8 cellular contexts compared by ENCODE assay signal in genomic region chr1:207848234-207848633, GRCh38.
DNase-seq lines count a peak whose midpoint lies in the region; ATAC-seq and TF ChIP-seq lines count a peak whose summit lies in the region.

No MANE protein-coding gene starts in this region.

- no peaks in the 10 kb centered on the region for H3K9me3 Mint-ChIP-seq in CD14-positive monocyte
- H3K9me3 Mint-ChIP-seq in naive thymus-derived CD4-positive, alpha-beta T cell = no peaks in the 10 kb centered on the region

- ATAC-seq in RWPE2 (ENCODE audit: low read depth) (peak; percentile 97), HG02840 (IDR thresholded peaks at IDR 0.05; ENCODE audit: low FRiP score, unreplicated experiment) (no peak)
- ATAC-seq in naive thymus-derived CD4-positive, alpha-beta T cell = peak; percentile 86

- no peaks in the 10 kb centered on the region for H4K20me1 ChIP-seq in GM23248 (ENCODE audit: insufficient read depth)

- peak overlapping the region; percentile 89 to 98 (median 96) for H3K27ac Mint-ChIP-seq in CD14-positive monocyte
- H3K27ac Mint-ChIP-seq in naive thymus-derived CD4-positive, alpha-beta T cell = peak overlapping the region in 8 of 9 donors; percentile 5 to 88 (median 66)

- POLR2A ChIA-PET in naive thymus-derived CD4-positive, alpha-beta T cell (lab: Charles Lee) = interaction anchor here (1.6 to 2.6 kb wide), 2 partner anchors 20 to 25 kb away, joined by 3 to 9 read pairs; no protein-coding TSS in a partner anchor

- H3F3A ChIP-seq in GM23248 (ENCODE audit: insufficient read depth) = peaks cover 6% of the 10 kb centered on the region; the same call in 1 of the 2 replicates

- peak overlapping the region; percentile 10 to 88 for H3K4me3 Mint-ChIP-seq in CD14-positive monocyte
- peak overlapping the region; percentile 39 to 84 (median 62) for H3K4me3 Mint-ChIP-seq in naive thymus-derived CD4-positive, alpha-beta T cell

- 43 to 52% methylated on average over 5 of the region's 5 CpGs for WGBS in GM23248 (ENCODE audit: low coverage in 1 of 2, low lambda C conversion rate in 2 of 2, missing lambda C conversion rate in 2 of 2), 2 experiments

- H3K4me2 ChIP-seq in GM23248 (ENCODE audit: unreplicated experiment) = no peak overlapping the region

- H3K27me3 Mint-ChIP-seq in CD14-positive monocyte (ENCODE audit: low read depth in 3 of 3) = no peaks in the 10 kb centered on the region
- no peaks in the 10 kb centered on the region for H3K27me3 Mint-ChIP-seq in naive thymus-derived CD4-positive, alpha-beta T cell

- in situ Hi-C loops in GM23248 (cut with MboI) = no loop called here

- TF ChIP-seq CTCF in CD14-positive monocyte (IDR thresholded peaks at IDR 0.05) (no peak), RWPE2 (IDR thresholded peaks at IDR 0.05; ENCODE audit: poor library complexity, severe bottlenecking) (no peak)

- peaks cover 25% of the 10 kb centered on the region for H3K79me2 ChIP-seq in GM23248 (ENCODE audit: insufficient read depth)

- H3K27me3 ChIP-seq in GM23248 (replicated peaks; ENCODE audit: insufficient read depth) (no peaks in the 10 kb centered on the region), RWPE2 (ENCODE audit: insufficient read depth, poor library complexity, severe bottlenecking) (no peaks in the 10 kb centered on the region)
- H3K27me3 ChIP-seq in naive thymus-derived CD4-positive, alpha-beta T cell (ENCODE audit: control insufficient read depth in 2 of 2, insufficient read depth in 2 of 2, low read length in 2 of 2) = no peaks in the 10 kb centered on the region

- no peaks in the 10 kb centered on the region for H3K36me3 ChIP-seq in GM23248 (ENCODE audit: low read depth)
- no peaks in the 10 kb centered on the region for H3K36me3 ChIP-seq in RWPE2 (ENCODE audit: low read depth)
- peaks cover 0 to 21% (median 0%) of the 10 kb centered on the region in 3 experiments for H3K36me3 ChIP-seq in naive thymus-derived CD4-positive, alpha-beta T cell (ENCODE audit: control insufficient read depth in 2 of 3, insufficient read depth in 3 of 3, low read length in 3 of 3)

- H3K4me1 Mint-ChIP-seq in CD14-positive monocyte = peaks cover 93% of the 10 kb centered on the region
- H3K4me1 Mint-ChIP-seq in naive thymus-derived CD4-positive, alpha-beta T cell = peaks cover 72 to 97% (median 92%) of the 10 kb centered on the region in 7 donors

- peaks cover 29 to 33% of the 10 kb centered on the region in 2 donors for H3K36me3 Mint-ChIP-seq in CD14-positive monocyte
- peaks cover 0 to 29% (median 27%) of the 10 kb centered on the region in 5 donors for H3K36me3 Mint-ChIP-seq in naive thymus-derived CD4-positive, alpha-beta T cell

- no peaks in the 10 kb centered on the region for H3K9me2 ChIP-seq in GM23248 (ENCODE audit: insufficient read depth)

- H3K4me1 ChIP-seq in GM23248 (ENCODE audit: insufficient read depth) (peaks cover 10% of the 10 kb centered on the region), RWPE2 (ENCODE audit: insufficient read depth, poor library complexity, severe bottlenecking) (peaks cover 25% of the 10 kb centered on the region)
- peaks cover 43 to 69% of the 10 kb centered on the region in 2 donors for H3K4me1 ChIP-seq in naive thymus-derived CD4-positive, alpha-beta T cell (ENCODE audit: control insufficient read depth in 2 of 2, insufficient read depth in 2 of 2, low read length in 2 of 2)

- CTCF ChIA-PET in naive thymus-derived CD4-positive, alpha-beta T cell (lab: Charles Lee) = interaction anchor here (1.0 to 1.3 kb wide), 2 partner anchors 12 to 17 kb away, joined by 3 read pairs; no protein-coding TSS in a partner anchor

- no peaks in the 10 kb centered on the region for H3K9me3 ChIP-seq in GM23248 (ENCODE audit: low read depth)
- no peaks in the 10 kb centered on the region for H3K9me3 ChIP-seq in RWPE2 (ENCODE audit: severe bottlenecking)
- H3K9me3 ChIP-seq in naive thymus-derived CD4-positive, alpha-beta T cell (ENCODE audit: control insufficient read depth in 2 of 3, low read length in 3 of 3) = no peaks in the 10 kb centered on the region

- H2AFZ ChIP-seq in GM23248 = peak overlapping the region; percentile 68

- peak overlapping the region; percentile 19; the same call in 1 of the 2 replicates for H3K9ac ChIP-seq in GM23248

- intact Hi-C loops in CD14-positive monocyte (cut with micrococcal nuclease) = no loop called here
- intact Hi-C loops in naive thymus-derived CD4-positive, alpha-beta T cell (cut with micrococcal nuclease) = loop anchor here (2.0 kb wide), 2 partner anchors 15 to 21 kb away; no protein-coding TSS in a partner anchor

- H3K27ac ChIP-seq in GM23248 (peak overlapping the region; percentile 63), RWPE2 (ENCODE audit: poor library complexity, severe bottlenecking) (peak overlapping the region; percentile 89)
- H3K27ac ChIP-seq in naive thymus-derived CD4-positive, alpha-beta T cell (ENCODE audit: low read depth, low read length) = peak overlapping the region; percentile 27

- peak; percentile 89 for DNase-seq in CD14-positive monocyte (ENCODE audit: low spot score)
- peak; percentile 85 for DNase-seq in GM23248
- DNase-seq in RWPE2 (ENCODE audit: low spot score) = peak; percentile 72
- DNase-seq in dermis blood vessel endothelial cell = peak; percentile 96
- peak in 1 of 9 donors; percentile 55 for DNase-seq in naive thymus-derived CD4-positive, alpha-beta T cell
- no peak for DNase-seq in NCI-H1417 (lab: John Stamatoyannopoulos, UW)
- no peak for DNase-seq in NCI-H1092 treated with DMSO at 0.1 percent for 48 hours (lab: John Stamatoyannopoulos, UW)

- H3K4me3 ChIP-seq in GM23248 (no peak overlapping the region), RWPE2 (ENCODE audit: severe bottlenecking) (no peak overlapping the region)
- no peak overlapping the region for H3K4me3 ChIP-seq in naive thymus-derived CD4-positive, alpha-beta T cell (ENCODE audit: low read length)

Comparison
In these comparisons a context has a peak if more than half of its experiments do, and no peak if none do; other contexts are left out.
1. DNase-seq: peak in CD14-positive monocyte (single experiment), GM23248 (single experiment), RWPE2 (single experiment) and dermis blood vessel endothelial cell (single experiment); none in NCI-H1417 (0 of 3) and NCI-H1092 treated with DMSO at 0.1 percent for 48 hours (single experiment).
2. H3K27ac ChIP-seq: peak in every context shown above with its lines; median percentile 89 in RWPE2; 63 in GM23248; 27 in naive thymus-derived CD4-positive, alpha-beta T cell.
3. intact Hi-C loops: an anchor here in naive thymus-derived CD4-positive, alpha-beta T cell (2.0 kb wide); none called in CD14-positive monocyte.